ENCODE assay signal across 12 cellular contexts in genomic region chr4:108106186-108106585, GRCh38.
"Had no signal": no experiment of that assay in that cellular context is flagged by ENCODE, and none has a peak within 500 bp of the region (broad histone marks: within the 10 kb centered on the region; RNA-seq: fewer than 3 reads in every experiment).

No MANE protein-coding gene starts in this region.

- H3K27ac Mint-ChIP-seq: activated B cell treated with CpG ODN at 0.5 μM for 24 hours; mesothelial cell of epicardium; progenitor cell of endocrine pancreas; stimulated activated effector memory CD8-positive, alpha-beta T cell treated with anti-CD3 and anti-CD28 coated beads, Interleukin-12 subunit alpha, Interleukin-12 subunit beta, amount 100 ng/mL, for 72 hours; type B pancreatic cell had no signal

- H3K9me3 ChIP-seq: lower lobe of right lung had no signal

- DNase-seq: activated B cell treated with CpG ODN at 0.5 μM for 24 hours; activated CD8-positive, alpha-beta memory T cell treated with anti-CD3 and anti-CD28 coated beads for 24 hours; dorsolateral prefrontal cortex; lower lobe of right lung; right cardiac atrium; small intestine; substantia nigra had no signal

- H3K36me3 Mint-ChIP-seq: stimulated activated effector memory CD8-positive, alpha-beta T cell treated with anti-CD3 and anti-CD28 coated beads, Interleukin-12 subunit alpha, Interleukin-12 subunit beta, amount 100 ng/mL, for 72 hours had no signal

- H3K4me3 Mint-ChIP-seq: activated B cell treated with CpG ODN at 0.5 μM for 24 hours; mesothelial cell of epicardium; stimulated activated effector memory CD8-positive, alpha-beta T cell treated with anti-CD3 and anti-CD28 coated beads, Interleukin-12 subunit alpha, Interleukin-12 subunit beta, amount 100 ng/mL, for 72 hours; type B pancreatic cell had no signal

- H3K4me1 ChIP-seq: lower lobe of right lung had no signal

- H3K27ac ChIP-seq: dorsolateral prefrontal cortex, lower lobe of right lung had no signal

- H3K4me3 ChIP-seq: dorsolateral prefrontal cortex, lower lobe of right lung had no signal

- H3K36me3 ChIP-seq: lower lobe of right lung had no signal

- ATAC-seq: esophagus mucosa; lower lobe of right lung; right cardiac atrium; stimulated activated effector memory CD8-positive, alpha-beta T cell treated with anti-CD3 and anti-CD28 coated beads, Interleukin-12 subunit alpha, Interleukin-12 subunit beta, amount 100 ng/mL, for 72 hours had no signal

- H3K9me3 Mint-ChIP-seq: activated B cell treated with CpG ODN at 0.5 μM for 24 hours; mesothelial cell of epicardium; stimulated activated effector memory CD8-positive, alpha-beta T cell treated with anti-CD3 and anti-CD28 coated beads, Interleukin-12 subunit alpha, Interleukin-12 subunit beta, amount 100 ng/mL, for 72 hours; type B pancreatic cell had no signal
